Comparison of ENCODE assay signal across 8 cellular contexts in genomic region chr7:20307119-20307518, GRCh38. TPM values are rescaled to one million over a fixed set of nuclear protein-coding genes. Genes with fewer than 3 reads are reported as not detected.
DNase-seq lines count a peak whose midpoint lies in the region; ATAC-seq, FAIRE-seq and TF ChIP-seq lines count a peak whose summit lies in the region.

No MANE protein-coding gene starts in this region.

- peak; percentile 48 to 50; a peak in 3 of 6 replicates for ATAC-seq in A549
- peak; percentile 55 for ATAC-seq in GM19467 (IDR thresholded peaks at IDR 0.05; ENCODE audit: unreplicated experiment)
- ATAC-seq in HG03432 (IDR thresholded peaks at IDR 0.05; ENCODE audit: unreplicated experiment): peak; percentile 78
- ATAC-seq in K562: peak; percentile 57; the same call in 2 of the 3 replicates

- DNase-seq in A549 (ENCODE audit: low read depth in 1 of 2, low spot score in 1 of 2) (peak in 1 of 2 experiments; percentile 55), K562 (ENCODE audit: extremely low read depth in 1 of 4, low spot score in 3 of 4) (peak; percentile 17 to 49 (median 24)), NCI-H1436 treated with DMSO at 0.1 percent for 48 hours (lab: John Stamatoyannopoulos, UW) (no peak), NCI-H1092 (lab: John Stamatoyannopoulos, UW) (no peak), mesenteric fat pad (ENCODE audit: low spot score) (no peak), foreskin melanocyte (no peak)

- TF ChIP-seq POLR2A in A549 (IDR thresholded peaks at IDR 0.05; ENCODE audit: low read length): no peak
- no peak for TF ChIP-seq POLR2A in K562 (conservative IDR thresholded peaks at IDR 0.05)

- BruUV-seq in K562 (replicated peaks; lab: Mats Ljungman, UMichigan): no TSS peak

- H3K4me3 ChIP-seq in A549 (no peak overlapping the region), K562 (no peak overlapping the region)

- no peaks in the 10 kb centered on the region for H3K9me3 ChIP-seq in A549
- 0 out of 2 replicates have a peak, but pooled peaks cover 2% of the 10 kb centered on the region for H3K9me3 ChIP-seq in K562 (replicated peaks; ENCODE audit: control insufficient read depth, insufficient read depth, low read depth, low read length)

- WGBS in A549 (ENCODE audit: missing lambda C conversion rate): 61% methylated on average over 2 of the region's 2 CpGs
- 46% methylated on average over 2 of the region's 2 CpGs for WGBS in K562 (ENCODE audit: insufficient coverage, low coverage, missing lambda C conversion rate)

- H2AFZ ChIP-seq in K562 (ENCODE audit: low read depth, low read length): no peak overlapping the region

- H3K9ac ChIP-seq in K562 (ENCODE audit: insufficient read depth in 1 of 2, low read depth in 2 of 2, low read length in 2 of 2): peak overlapping the region in 1 of 2 experiments; percentile 23; a peak in 1 of 4 replicates

- no peak for TF ChIP-seq RAD21 in A549 (conservative IDR thresholded peaks at IDR 0.05 in 1 of 2, IDR thresholded peaks at IDR 0.05 in 1 of 2)
- TF ChIP-seq RAD21 in K562 (CRISPR knock-in tag; conservative IDR thresholded peaks at IDR 0.05 in 1 of 2, IDR thresholded peaks at IDR 0.05 in 1 of 2): no peak

- H3K4me1 ChIP-seq in A549: peaks cover 9% of the 10 kb centered on the region; the same call in 1 of the 3 replicates
- peaks cover 9 to 18% of the 10 kb centered on the region in 2 experiments for H3K4me1 ChIP-seq in K562 (replicated peaks in 1 of 2; ENCODE audit: control insufficient read depth in 2 of 2, insufficient read depth in 2 of 2, low read length in 2 of 2)

- H3K36me3 ChIP-seq in K562 (ENCODE audit: control insufficient read depth, insufficient read depth, low read length): no peaks in the 10 kb centered on the region

- TF ChIP-seq EP300 in A549 (IDR thresholded peaks at IDR 0.05): no peak
- no peak for TF ChIP-seq EP300 in K562 (IDR thresholded peaks at IDR 0.05; ENCODE audit: low read length)

- in situ Hi-C loops in K562 (cut with MboI): no loop called here

- H3K27ac ChIP-seq in A549: no peak overlapping the region
- peak overlapping the region; percentile 48; the same call in 1 of the 3 replicates for H3K27ac ChIP-seq in K562 (ENCODE audit: extremely low read depth, low read depth, low read length)

- no peaks in the 10 kb centered on the region for H3K9me1 ChIP-seq in K562 (ENCODE audit: control insufficient read depth, insufficient read depth, low read length)

- intact Hi-C loops in K562 (cut with micrococcal nuclease): loop anchor here (5.0 kb wide), 1 partner anchor 110 kb away; no protein-coding TSS in a partner anchor

- H3K79me2 ChIP-seq in K562 (ENCODE audit: control insufficient read depth, insufficient read depth, low read length): no peaks in the 10 kb centered on the region

- peak overlapping the region; percentile 7; the same call in 1 of the 3 replicates for H3K4me2 ChIP-seq in A549
- H3K4me2 ChIP-seq in K562 (ENCODE audit: insufficient read depth, low read length): no peak overlapping the region

- H4K20me1 ChIP-seq in K562 (replicated peaks; ENCODE audit: control insufficient read depth, insufficient read depth, low read length): no peaks in the 10 kb centered on the region

- FAIRE-seq in A549 (lab: Jason Lieb, UNC) (peak; percentile 68), K562 (lab: Jason Lieb, UNC) (no peak)

- TF ChIP-seq CTCF in A549 (IDR thresholded peaks at IDR 0.05) (no peak), K562 (IDR thresholded peaks at IDR 0.05 in 2 of 3, conservative IDR thresholded peaks at IDR 0.05 in 1 of 3; ENCODE audit: insufficient read depth in 2 of 3, low read depth in 1 of 3, low read length in 3 of 3) (no peak)

- no peaks in the 10 kb centered on the region for H3K27me3 ChIP-seq in K562 (ENCODE audit: control insufficient read depth in 2 of 2, insufficient read depth in 2 of 2, low read length in 2 of 2)

- CTCF ChIA-PET in A549 (lab: Yijun Ruan, JAX): interaction anchor here (0.6 to 2.3 kb wide), 3 partner anchors 109 to 593 kb away, joined by 3 to 11 read pairs (median 4); no protein-coding TSS in a partner anchor
- CTCF ChIA-PET in K562 (lab: Yijun Ruan, JAX; ENCODE audit: low intra/inter-chr PET ratio): no interaction called here

- POLR2A ChIA-PET in A549 (lab: Yijun Ruan, JAX): no interaction called here
- POLR2A ChIA-PET in K562 (lab: Yijun Ruan, JAX): interaction anchor here (0.9 kb wide), 1 partner anchor 9 kb away, joined by 3 read pairs; no protein-coding TSS in a partner anchor

TF ChIP-seq in A549, 52 proteins besides CTCF, POLR2A, EP300 and RAD21:
- TF ChIP-seq E2F6 (IDR thresholded peaks at IDR 0.05; ENCODE audit: borderline replicate concordance, low read depth): no peak
- TF ChIP-seq HDAC2 (IDR thresholded peaks at IDR 0.05): no peak
- TF ChIP-seq HOXA7 (CRISPR knock-in tag; IDR thresholded peaks at IDR 0.05): no peak
- TF ChIP-seq MAX (IDR thresholded peaks at IDR 0.05): no peak

TF ChIP-seq in K562, 482 proteins besides CTCF, POLR2A, EP300 and RAD21 (continues in another document):
- no peak for TF ChIP-seq SNAPC5 (CRISPR knock-in tag; IDR thresholded peaks at IDR 0.05)
- peak; percentile 78 for TF ChIP-seq FOXJ3 (CRISPR knock-in tag; IDR thresholded peaks at IDR 0.05)
- peak; percentile 99 for TF ChIP-seq FOXJ2 (tag; IDR thresholded peaks at IDR 0.05)
- 0 out of 4 replicates have a peak, but pooled peaks of 1 of the 2 experiments have one; percentile 6 for TF ChIP-seq MNT (conservative IDR thresholded peaks at IDR 0.05)
- no peak for TF ChIP-seq MBD1 (CRISPR knock-in tag; IDR thresholded peaks at IDR 0.05)
- peak; percentile 90 for TF ChIP-seq MYNN (IDR thresholded peaks at IDR 0.05)
- no peak for TF ChIP-seq MYNN (CRISPR knock-in tag; IDR thresholded peaks at IDR 0.05)
- no peak for TF ChIP-seq JUN (IDR thresholded peaks at IDR 0.05; ENCODE audit: borderline replicate concordance, low read depth, low read length)
- TF ChIP-seq JUN (CRISPR knock-in tag; IDR thresholded peaks at IDR 0.05; ENCODE audit: borderline replicate concordance): no peak
- TF ChIP-seq MEIS2 (IDR thresholded peaks at IDR 0.05; ENCODE audit: partially characterized antibody): peak; percentile 20
- TF ChIP-seq MXI1 (IDR thresholded peaks at IDR 0.05; ENCODE audit: low read depth, low read length): peak; percentile 95
- TF ChIP-seq BMI1 (IDR thresholded peaks at IDR 0.05; ENCODE audit: low read length): peak; percentile 65; the same call in 1 of the 2 replicates
- TF ChIP-seq MAFF (IDR thresholded peaks at IDR 0.05; ENCODE audit: low read length): no peak
- TF ChIP-seq ARID2 (IDR thresholded peaks at IDR 0.05): no peak

RNA-seq across cellular contexts. Expression of gene ITGB8, which starts 23.6 kb away (rescaled TPM):
- 0.63 and 0.67 TPM in 2 replicates for polyA plus RNA-seq in A549 (2011; rRNA removed)
- polyA plus RNA-seq in A549 (2012; cell fraction: cytosol; rRNA removed): 0.13 and 0.21 TPM in 2 replicates
- 0.27 and 0.29 TPM in 2 replicates for polyA plus RNA-seq in A549 (2012; cell fraction: nucleus; rRNA removed)
- polyA plus RNA-seq in A549 (2017; fragmentation: RNase III; extraction: RNeasy Plus Mini Kit Qiagen cat#74134 plus additional on column Dnase treatment): 0.30 to 0.50 TPM (median 0.39 TPM) in 3 replicates
- 1.5 and 3.2 TPM in 2 replicates for polyA minus RNA-seq in A549 (2011; rRNA and poly(A)+ RNA removed)
- total RNA-seq in K562 (2011; cell fraction: chromatin; rRNA removed; ENCODE audit: low replicate concordance): 0.14 TPM in 1 of 2 replicates, not detected in the other
- total RNA-seq in K562 (2011; cell fraction: nucleolus; rRNA removed): not detected in 2 replicates
- total RNA-seq in K562 (2011; cell fraction: nucleoplasm; rRNA removed): 0.15 TPM in 1 of 2 replicates, not detected in the other
- under 0.01 and 0.04 TPM in 2 replicates for total RNA-seq in K562 (2014; rRNA removed)
- total RNA-seq in K562 (2014; rRNA removed; fragmentation: Illumina TruSeq; extraction: Trizol): not detected in 2 replicates
- not detected in 2 replicates for total RNA-seq in K562 (2015; rRNA removed; fragmentation: Illumina TruSeq; extraction: Trizol)
- 0.02 and 0.04 TPM in 2 replicates for total RNA-seq in K562 (2021)
- polyA plus RNA-seq in K562 (2011; rRNA removed): 0.01 and 0.03 TPM in 2 replicates
- polyA plus RNA-seq in K562 (2011; cell fraction: cytosol; rRNA removed): 0.03 TPM in 1 of 2 replicates, not detected in the other
- 0.03 and 0.04 TPM in 2 replicates for polyA plus RNA-seq in K562 (2011; cell fraction: nucleus; rRNA removed)
- 0.04 TPM in 1 of 2 replicates, not detected in the other for polyA plus RNA-seq in K562 (2012)
- polyA plus RNA-seq in K562 (2014; fragmentation: Illumina TruSeq; extraction: Trizol): not detected in 2 replicates
- not detected for polyA plus RNA-seq in K562 (2014; fragmentation: Nextera tagmentation; extraction: Ambion mirVana)
- polyA plus RNA-seq in K562 (2014; rRNA removed): 0.04 TPM in 1 of 2 replicates, not detected in the other
- 0.04 and 0.06 TPM in 2 replicates for polyA minus RNA-seq in K562 (2011; rRNA and poly(A)+ RNA removed)
- polyA minus RNA-seq in K562 (2011; cell fraction: cytosol; rRNA and poly(A)+ RNA removed): not detected in 2 replicates
- polyA minus RNA-seq in K562 (2011; cell fraction: nucleus; rRNA and poly(A)+ RNA removed): 0.13 and 0.22 TPM in 2 replicates
- 6.1 TPM for total RNA-seq in mesenteric fat pad

Comparison
In these comparisons a context has a peak if more than half of its experiments do, and no peak if none do; other contexts are left out.
1. DNase-seq: peak in K562 (4 of 4); none in NCI-H1436 treated with DMSO at 0.1 percent for 48 hours (single experiment), NCI-H1092 (single experiment), mesenteric fat pad (single experiment) and foreskin melanocyte (single experiment).
2. Peak in every context shown above with its lines, with median percentiles within 50 percentile points of each other: ATAC-seq.